1 cellular context compared by ENCODE assay signal in genomic region chr22:33270596-33270995, GRCh38.
A peak's percentile ranks its signal among the peaks of the same experiment; 100 is the strongest.
TF ChIP-seq lines count a peak whose summit lies in the region.

No MANE protein-coding gene starts in this region.

TF ChIP-seq in HepG2, 621 proteins besides CTCF, POLR2A, EP300 and RAD21 (continued from another document):
- TF ChIP-seq AFF4 (CRISPR knock-in tag; IDR thresholded peaks at IDR 0.05): no peak
- no peak for TF ChIP-seq REPIN1 (CRISPR knock-in tag; IDR thresholded peaks at IDR 0.05; ENCODE audit: borderline replicate concordance, low read depth)
- no peak for TF ChIP-seq ZNF709 (CRISPR knock-in tag; IDR thresholded peaks at IDR 0.05)
- no peak for TF ChIP-seq ZNF619 (CRISPR knock-in tag; IDR thresholded peaks at IDR 0.05)
- TF ChIP-seq CREM (IDR thresholded peaks at IDR 0.05): peak; percentile 40; the same call in 1 of the 2 replicates
- TF ChIP-seq CREM (CRISPR knock-in tag; IDR thresholded peaks at IDR 0.05): no peak
- TF ChIP-seq JUND (CRISPR knock-in tag; IDR thresholded peaks at IDR 0.05): no peak
- TF ChIP-seq MYC (CRISPR knock-in tag; IDR thresholded peaks at IDR 0.05; ENCODE audit: borderline replicate concordance): no peak
- peak; percentile 98 for TF ChIP-seq MAFF (IDR thresholded peaks at IDR 0.05; ENCODE audit: low read depth, low read length)
- peak; percentile 73 for TF ChIP-seq FOSL2 (CRISPR knock-in tag; IDR thresholded peaks at IDR 0.05)
- no peak for TF ChIP-seq FOXA1 (IDR thresholded peaks at IDR 0.05)
- peak; percentile 67 for TF ChIP-seq FOXA1 (CRISPR knock-in tag; IDR thresholded peaks at IDR 0.05)
- TF ChIP-seq YEATS4 (CRISPR knock-in tag; IDR thresholded peaks at IDR 0.05; ENCODE audit: borderline replicate concordance): no peak
- TF ChIP-seq ZNF251 (CRISPR knock-in tag; IDR thresholded peaks at IDR 0.05): no peak
- TF ChIP-seq ZBTB42 (CRISPR knock-in tag; IDR thresholded peaks at IDR 0.05): no peak
- TF ChIP-seq ELF1 (CRISPR knock-in tag; IDR thresholded peaks at IDR 0.05): no peak
- TF ChIP-seq CHD2 (IDR thresholded peaks at IDR 0.05; ENCODE audit: low read depth, low read length): no peak
- TF ChIP-seq BCL6 (CRISPR knock-in tag; IDR thresholded peaks at IDR 0.05): peak; percentile 90
- TF ChIP-seq NR2C2 (CRISPR knock-in tag; IDR thresholded peaks at IDR 0.05; ENCODE audit: borderline replicate concordance): no peak
- no peak for TF ChIP-seq ZBTB38 (CRISPR knock-in tag; IDR thresholded peaks at IDR 0.05)
- TF ChIP-seq KLF11 (CRISPR knock-in tag; IDR thresholded peaks at IDR 0.05): no peak
- no peak for TF ChIP-seq ZKSCAN5 (CRISPR knock-in tag; IDR thresholded peaks at IDR 0.05)
- TF ChIP-seq NR2F6 (IDR thresholded peaks at IDR 0.05): no peak
- no peak for TF ChIP-seq NR2F6 (CRISPR knock-in tag; IDR thresholded peaks at IDR 0.05)
- no peak for TF ChIP-seq ZNF256 (CRISPR knock-in tag; conservative IDR thresholded peaks at IDR 0.05)
- no peak for TF ChIP-seq NFYC (CRISPR knock-in tag; IDR thresholded peaks at IDR 0.05)
- TF ChIP-seq MLX (CRISPR knock-in tag; IDR thresholded peaks at IDR 0.05): peak; percentile 54
- no peak for TF ChIP-seq SNAPC5 (CRISPR knock-in tag; IDR thresholded peaks at IDR 0.05; ENCODE audit: borderline replicate concordance)
- no peak for TF ChIP-seq RCOR2 (CRISPR knock-in tag; IDR thresholded peaks at IDR 0.05)
- no peak for TF ChIP-seq ZNF441 (CRISPR knock-in tag; IDR thresholded peaks at IDR 0.05; ENCODE audit: borderline replicate concordance)
- TF ChIP-seq FOXP1 (IDR thresholded peaks at IDR 0.05): no peak
- peak; percentile 11; the same call in 1 of the 2 replicates for TF ChIP-seq FOXP1 (CRISPR knock-in tag; IDR thresholded peaks at IDR 0.05)
- no peak for TF ChIP-seq ZNF296 (CRISPR knock-in tag; conservative IDR thresholded peaks at IDR 0.05)
- no peak for TF ChIP-seq SOX13 (IDR thresholded peaks at IDR 0.05)
- peak in 1 of 2 experiments; percentile 74; a peak in 2 of 4 replicates for TF ChIP-seq SOX13 (CRISPR knock-in tag; conservative IDR thresholded peaks at IDR 0.05 in 1 of 2, IDR thresholded peaks at IDR 0.05 in 1 of 2)
- TF ChIP-seq ZNF550 (CRISPR knock-in tag; IDR thresholded peaks at IDR 0.05; ENCODE audit: borderline replicate concordance): no peak
- no peak for TF ChIP-seq HNRNPL (IDR thresholded peaks at IDR 0.05; ENCODE audit: low read depth, low read length)
- TF ChIP-seq PHF21A (CRISPR knock-in tag; IDR thresholded peaks at IDR 0.05): no peak
- 0 out of 2 replicates have a peak, but pooled peaks have one; percentile 16 for TF ChIP-seq ZMYM4 (CRISPR knock-in tag; IDR thresholded peaks at IDR 0.05)
- no peak for TF ChIP-seq ZBTB1 (CRISPR knock-in tag; IDR thresholded peaks at IDR 0.05; ENCODE audit: borderline replicate concordance)
- 0 out of 2 replicates have a peak, but pooled peaks have one; percentile 24 for TF ChIP-seq FOXP4 (CRISPR knock-in tag; IDR thresholded peaks at IDR 0.05)
- TF ChIP-seq SIX4 (CRISPR knock-in tag; IDR thresholded peaks at IDR 0.05): peak; percentile 42; the same call in 1 of the 2 replicates
- 0 out of 2 replicates have a peak, but pooled peaks have one; percentile 15 for TF ChIP-seq ZNF644 (CRISPR knock-in tag; IDR thresholded peaks at IDR 0.05; ENCODE audit: low read depth)
- no peak for TF ChIP-seq PRMT3 (CRISPR knock-in tag; IDR thresholded peaks at IDR 0.05; ENCODE audit: borderline replicate concordance, low read depth)
- TF ChIP-seq ZFP62 (CRISPR knock-in tag; IDR thresholded peaks at IDR 0.05): no peak
- TF ChIP-seq GTF2F1 (IDR thresholded peaks at IDR 0.05; ENCODE audit: low read length): no peak
- 0 out of 2 replicates have a peak, but pooled peaks have one; percentile 15 for TF ChIP-seq ZFY (CRISPR knock-in tag; IDR thresholded peaks at IDR 0.05)
- TF ChIP-seq RERE (CRISPR knock-in tag; IDR thresholded peaks at IDR 0.05; ENCODE audit: low read depth): 0 out of 2 replicates have a peak, but pooled peaks have one; percentile 40
- TF ChIP-seq ZNF788 (CRISPR knock-in tag; IDR thresholded peaks at IDR 0.05; ENCODE audit: borderline replicate concordance): no peak
